8 cellular contexts compared by ENCODE assay signal in genomic region chr19:39765091-39766076, GRCh38. TPM values are rescaled to one million over a fixed set of nuclear protein-coding genes. Genes with fewer than 3 reads are reported as not detected.
DNase-seq lines count a peak whose midpoint lies in the region; ATAC-seq and TF ChIP-seq lines count a peak whose summit lies in the region.

No MANE protein-coding gene starts in this region.

- H3K4me3 ChIP-seq in HL-60 (replicated peaks; ENCODE audit: insufficient read depth, low read length) = no peak overlapping the region
- no peak overlapping the region for H3K4me3 ChIP-seq in uterus

- no peak overlapping the region for H3K4me3 Mint-ChIP-seq in T-cell
- no peak overlapping the region for H3K4me3 Mint-ChIP-seq in activated T-helper 1 cell treated with anti-CD3 and anti-CD28 coated beads, Interleukin-12 subunit alpha, Interleukin-12 subunit beta, Interleukin-2, Interleukin-4 antibody, amounts not matched to agents 30 ng/mL and 10 ng/mL and 1 ng/mL, durations not matched to agents 14 hours and 24 hours and 36 hours

- no peaks in the 10 kb centered on the region for H3K36me3 ChIP-seq in uterus

- peaks cover 0 to 6% (median 2%) of the 10 kb centered on the region in 3 donors for H3K4me1 Mint-ChIP-seq in T-cell
- no peaks in the 10 kb centered on the region for H3K4me1 Mint-ChIP-seq in activated T-helper 1 cell treated with anti-CD3 and anti-CD28 coated beads, Interleukin-12 subunit alpha, Interleukin-12 subunit beta, Interleukin-2, Interleukin-4 antibody, amounts not matched to agents 30 ng/mL and 10 ng/mL and 1 ng/mL, durations not matched to agents 14 hours and 24 hours and 36 hours (ENCODE audit: low read depth)

- intact Hi-C loops in uterus (cut with DNase I; ENCODE audit: low total_unique reads) = no loop called here
- intact Hi-C loops in activated T-helper 1 cell treated with anti-CD3 and anti-CD28 coated beads, Interleukin-12 subunit alpha, Interleukin-12 subunit beta, Interleukin-2, Interleukin-4 antibody, amounts not matched to agents 30 ng/mL and 10 ng/mL and 1 ng/mL, durations not matched to agents 14 hours and 24 hours and 36 hours (cut with micrococcal nuclease) = loop anchor here (1.0 to 2.0 kb wide), 3 partner anchors 86 to 215 kb away; no protein-coding TSS in a partner anchor

- CTCF ChIA-PET in T-cell (lab: Charles Lee) = interaction anchor here in 1 of 2 donors (1.0 kb wide), 1 partner anchor 80 kb away, joined by 5 read pairs; no protein-coding TSS in a partner anchor

- H3K27ac ChIP-seq in HL-60 (replicated peaks) (no peak overlapping the region), uterus (no peak overlapping the region)

- H3K27me3 Mint-ChIP-seq in T-cell = peaks cover 4 to 5% of the 10 kb centered on the region in 2 donors
- peaks cover 11% of the 10 kb centered on the region for H3K27me3 Mint-ChIP-seq in activated T-helper 1 cell treated with anti-CD3 and anti-CD28 coated beads, Interleukin-12 subunit alpha, Interleukin-12 subunit beta, Interleukin-2, Interleukin-4 antibody, amounts not matched to agents 30 ng/mL and 10 ng/mL and 1 ng/mL, durations not matched to agents 14 hours and 24 hours and 36 hours (ENCODE audit: insufficient read depth)

- TF ChIP-seq CTCF in HL-60 (IDR thresholded peaks at IDR 0.05; ENCODE audit: insufficient read depth, low read length) = peak; percentile 51
- TF ChIP-seq CTCF in uterus (IDR thresholded peaks at IDR 0.05) = peak; percentile 14 to 43 (median 38)

- no peak for TF ChIP-seq POLR2A in uterus (IDR thresholded peaks at IDR 0.05)

- H3K27me3 ChIP-seq in HL-60 (ENCODE audit: insufficient read depth, poor library complexity, severe bottlenecking) (no peaks in the 10 kb centered on the region), uterus (no peaks in the 10 kb centered on the region)

- no peaks in the 10 kb centered on the region for H3K36me3 Mint-ChIP-seq in T-cell
- no peaks in the 10 kb centered on the region for H3K36me3 Mint-ChIP-seq in activated T-helper 1 cell treated with anti-CD3 and anti-CD28 coated beads, Interleukin-12 subunit alpha, Interleukin-12 subunit beta, Interleukin-2, Interleukin-4 antibody, amounts not matched to agents 30 ng/mL and 10 ng/mL and 1 ng/mL, durations not matched to agents 14 hours and 24 hours and 36 hours (ENCODE audit: low read depth)

- no peaks in the 10 kb centered on the region for H3K9me3 ChIP-seq in uterus

- POLR2A ChIA-PET in T-cell (lab: Charles Lee) = no interaction called here

- H3K27ac Mint-ChIP-seq in T-cell = no peak overlapping the region
- no peak overlapping the region for H3K27ac Mint-ChIP-seq in activated T-helper 1 cell treated with anti-CD3 and anti-CD28 coated beads, Interleukin-12 subunit alpha, Interleukin-12 subunit beta, Interleukin-2, Interleukin-4 antibody, amounts not matched to agents 30 ng/mL and 10 ng/mL and 1 ng/mL, durations not matched to agents 14 hours and 24 hours and 36 hours

- DNase-seq in DMS114 treated with DMSO at 0.1 percent for 48 hours (lab: John Stamatoyannopoulos, UW; ENCODE audit: unreplicated experiment) (peak; percentile 15), HL-60 (ENCODE audit: low read depth in 1 of 2, low spot score in 1 of 2) (peak; percentile 8 to 24), T-cell (peak in 20 of 34 experiments; percentile 2 to 40 (median 14)), ecto neural progenitor cell (ENCODE audit: low spot score) (peak; percentile 58), mucosa of gallbladder (ENCODE audit: low spot score) (peak; percentile 15), uterus (peak; percentile 17 to 18)
- DNase-seq in activated T-helper 1 cell treated with anti-CD3 and anti-CD28 coated beads, Interleukin-12 subunit alpha, Interleukin-12 subunit beta, Interleukin-2, Interleukin-4 antibody, amounts not matched to agents 30 ng/mL and 10 ng/mL and 1 ng/mL, durations not matched to agents 14 hours and 24 hours and 36 hours (ENCODE audit: low spot score) = no peak

- ATAC-seq in T-cell (replicated peaks in 1 of 4) (no peak), GM18858 (IDR thresholded peaks at IDR 0.05; ENCODE audit: unreplicated experiment) (no peak)

- H3K4me1 ChIP-seq in uterus = no peaks in the 10 kb centered on the region

- H3K9me3 Mint-ChIP-seq in T-cell = peaks cover 3 to 4% (median 4%) of the 10 kb centered on the region in 3 donors
- H3K9me3 Mint-ChIP-seq in activated T-helper 1 cell treated with anti-CD3 and anti-CD28 coated beads, Interleukin-12 subunit alpha, Interleukin-12 subunit beta, Interleukin-2, Interleukin-4 antibody, amounts not matched to agents 30 ng/mL and 10 ng/mL and 1 ng/mL, durations not matched to agents 14 hours and 24 hours and 36 hours = peaks cover 5% of the 10 kb centered on the region

RNA-seq across cellular contexts. Expression of gene LEUTX, which starts 13.3 kb away (rescaled TPM):
- total RNA-seq in T-cell (not detected), mucosa of gallbladder (not detected), uterus (not detected)
- not detected in 2 replicates for total RNA-seq in activated T-helper 1 cell treated with anti-CD3 and anti-CD28 coated beads, Interleukin-12 subunit alpha, Interleukin-12 subunit beta, Interleukin-2, Interleukin-4 antibody, amounts not matched to agents 30 ng/mL and 10 ng/mL and 1 ng/mL, durations not matched to agents 14 hours and 24 hours and 36 hours

RNA-seq across cellular contexts. Expression of gene CLC, which starts 27.6 kb away (rescaled TPM):
- total RNA-seq in T-cell = 1 to 10 TPM in 3 of 5 donors, under 1 TPM in 1, not detected in 1; 0.72 to 2.8 (median 1.4) TPM
- total RNA-seq in mucosa of gallbladder = 0.35 TPM
- not detected for total RNA-seq in uterus
- 2.3 and 2.6 TPM in 2 replicates for total RNA-seq in activated T-helper 1 cell treated with anti-CD3 and anti-CD28 coated beads, Interleukin-12 subunit alpha, Interleukin-12 subunit beta, Interleukin-2, Interleukin-4 antibody, amounts not matched to agents 30 ng/mL and 10 ng/mL and 1 ng/mL, durations not matched to agents 14 hours and 24 hours and 36 hours
